8 cellular contexts compared by ENCODE assay signal in the genomic region with DNA sequence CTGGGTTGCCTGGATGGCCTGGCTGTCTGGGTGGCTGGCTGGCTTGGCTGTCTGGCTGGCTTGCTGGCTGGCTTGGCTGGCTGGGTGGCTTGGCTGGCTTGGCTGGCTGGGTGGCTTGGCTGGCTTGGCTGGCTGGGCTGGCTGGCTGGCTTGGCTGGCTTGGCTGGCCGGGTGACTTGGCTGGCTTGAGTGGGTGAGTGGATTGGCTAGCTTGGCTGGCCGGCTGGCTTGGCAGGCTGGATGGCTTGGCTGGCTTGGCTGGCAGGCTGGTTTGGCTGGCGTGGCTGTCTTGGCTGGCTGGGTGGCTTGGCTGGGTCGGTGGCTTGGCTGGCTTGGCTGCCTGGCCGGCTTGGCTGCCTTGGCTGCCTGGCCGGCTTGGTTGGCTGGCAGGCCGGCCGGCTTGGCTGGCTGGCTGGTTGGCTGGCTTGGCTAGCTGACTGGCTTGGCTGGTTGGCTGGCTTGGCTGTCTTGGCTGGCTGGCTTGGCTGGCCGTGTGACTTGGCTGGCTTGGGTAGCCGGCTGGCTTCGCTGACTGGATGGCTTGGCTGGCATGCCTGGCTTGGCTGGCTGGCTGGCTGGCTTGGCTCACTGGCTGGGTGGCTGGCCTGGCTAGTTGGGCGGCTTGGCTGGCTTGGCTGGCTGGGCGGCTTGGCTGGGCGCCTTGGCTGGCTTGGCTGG.
DNase-seq lines count a peak whose midpoint lies in the region; ATAC-seq and TF ChIP-seq lines count a peak whose summit lies in the region.
"Not testable (repeated sequence)": the region's sequence is repeated elsewhere in the genome, so short reads cannot be mapped to it uniquely, and the experiment has no call there.

No MANE protein-coding gene starts in this region.

- 83 to 89% (median 86%) methylated on average over 14 of the region's 14 CpGs for WGBS in heart left ventricle, 4 donors

- not testable (repeated sequence) for H3K27ac ChIP-seq in A673 (ENCODE audit: low read depth, low read length, poor library complexity, severe bottlenecking); heart left ventricle

- not testable (repeated sequence) for H3K9me3 Mint-ChIP-seq in T-helper 2 cell treated with Interferon-gamma antibody and Interleukin-4, amounts not matched to agents 5 μg/mL and 100 μg/mL, for 36 hours; MCF 10A (ENCODE audit: unreplicated experiment); natural killer cell

- not testable (repeated sequence) for H3K4me3 Mint-ChIP-seq in T-helper 2 cell treated with Interferon-gamma antibody and Interleukin-4, amounts not matched to agents 5 μg/mL and 100 μg/mL, for 36 hours; MCF 10A (ENCODE audit: unreplicated experiment); natural killer cell

- peak; percentile 50 for DNase-seq in A673 (ENCODE audit: low spot score)
- DNase-seq in GM20000 (ENCODE audit: low spot score), result peak; percentile 61
- peak; percentile 29 for DNase-seq in T-helper 2 cell treated with Interferon-gamma antibody and Interleukin-4, amounts not matched to agents 5 μg/mL and 100 μg/mL, for 36 hours (ENCODE audit: low spot score)
- DNase-seq in activated T-cell treated with anti-CD3 and anti-CD28 coated beads, Interleukin-2, amount 50 U/mL, for 1 hour, result peak; percentile 49
- DNase-seq in MCF 10A (ENCODE audit: unreplicated experiment), result peak; percentile 18
- peak in 4 of 5 donors; percentile 68 to 88 (median 79) for DNase-seq in heart left ventricle
- peak; percentile 50 for DNase-seq in natural killer cell
- DNase-seq in stimulated activated CD4-positive, alpha-beta T cell treated with anti-CD3 and anti-CD28 coated beads, Interleukin-4, amount 100 ng/mL, for 1 hour, result peak; percentile 42

- CTCF ChIA-PET in A673 (lab: Charles Lee); MCF 10A (lab: Yijun Ruan, JAX): not testable (repeated sequence)

- not testable (repeated sequence) for TF ChIP-seq CTCF in A673 (conservative IDR thresholded peaks at IDR 0.05; ENCODE audit: low read depth, low read length); GM20000 (IDR thresholded peaks at IDR 0.05; ENCODE audit: extremely low read depth, missing control alignments); MCF 10A (IDR thresholded peaks at IDR 0.05; ENCODE audit: unreplicated experiment); heart left ventricle (IDR thresholded peaks at IDR 0.05); natural killer cell (IDR thresholded peaks at IDR 0.05)

- H3K4me3 ChIP-seq in A673 (ENCODE audit: low read depth, low read length, poor library complexity, severe bottlenecking); heart left ventricle: not testable (repeated sequence)

- intact Hi-C loops in A673 (cut with micrococcal nuclease; ENCODE audit: unreplicated experiment); MCF 10A (cut with micrococcal nuclease); heart left ventricle (cut with DNase I); natural killer cell (cut with micrococcal nuclease): not testable (repeated sequence)

- BruUV-seq in A673 (replicated peaks; lab: Mats Ljungman, UMichigan); MCF 10A (replicated peaks; lab: Mats Ljungman, UMichigan): not testable (repeated sequence)

- H3K4me1 ChIP-seq in A673 (ENCODE audit: insufficient read depth, low read length, poor library complexity, severe bottlenecking); heart left ventricle: not testable (repeated sequence)

- peaks cover 17% of the 10 kb centered on the region for H3K9me3 ChIP-seq in A673 (ENCODE audit: low read depth, low read length, poor library complexity, severe bottlenecking)
- not testable (repeated sequence) for H3K9me3 ChIP-seq in heart left ventricle

- not testable (repeated sequence) for H3K27me3 ChIP-seq in A673 (replicated peaks; ENCODE audit: insufficient read depth, low read depth, low read length, poor library complexity); heart left ventricle

- not testable (repeated sequence) for H3K36me3 Mint-ChIP-seq in T-helper 2 cell treated with Interferon-gamma antibody and Interleukin-4, amounts not matched to agents 5 μg/mL and 100 μg/mL, for 36 hours (ENCODE audit: low read depth); MCF 10A (ENCODE audit: insufficient read depth, unreplicated experiment); natural killer cell

- TF ChIP-seq POLR2A in heart left ventricle (IDR thresholded peaks at IDR 0.05), result not testable (repeated sequence)

- not testable (repeated sequence) for H3K36me3 ChIP-seq in A673 (ENCODE audit: insufficient read depth, low read length, poor library complexity, severe bottlenecking); heart left ventricle

- H3K27me3 Mint-ChIP-seq in T-helper 2 cell treated with Interferon-gamma antibody and Interleukin-4, amounts not matched to agents 5 μg/mL and 100 μg/mL, for 36 hours (ENCODE audit: low read depth); MCF 10A (ENCODE audit: insufficient read depth, unreplicated experiment); natural killer cell (ENCODE audit: low read depth in 2 of 2): not testable (repeated sequence)

- not testable (repeated sequence) for H3K4me1 Mint-ChIP-seq in T-helper 2 cell treated with Interferon-gamma antibody and Interleukin-4, amounts not matched to agents 5 μg/mL and 100 μg/mL, for 36 hours (ENCODE audit: low read depth); MCF 10A (ENCODE audit: insufficient read depth, unreplicated experiment); natural killer cell

- POLR2A ChIA-PET in A673 (lab: Charles Lee; ENCODE audit: low non-redundant PET); MCF 10A (lab: Yijun Ruan, JAX): not testable (repeated sequence)

- ATAC-seq in heart left ventricle, natural killer cell: not testable (repeated sequence)

- H3K27ac Mint-ChIP-seq in T-helper 2 cell treated with Interferon-gamma antibody and Interleukin-4, amounts not matched to agents 5 μg/mL and 100 μg/mL, for 36 hours; MCF 10A (ENCODE audit: low read depth, unreplicated experiment); natural killer cell: not testable (repeated sequence)

Comparison
In these comparisons a context has a peak if more than half of its experiments do, and no peak if none do; other contexts are left out.
1. DNase-seq: peak in every context shown above with its lines; median percentile 79 in heart left ventricle; 61 in GM20000; 50 in A673; 50 in natural killer cell; 49 in activated T-cell treated with anti-CD3 and anti-CD28 coated beads, Interleukin-2, amount 50 U/mL, for 1 hour; 42 in stimulated activated CD4-positive, alpha-beta T cell treated with anti-CD3 and anti-CD28 coated beads, Interleukin-4, amount 100 ng/mL, for 1 hour; 29 in T-helper 2 cell treated with Interferon-gamma antibody and Interleukin-4, amounts not matched to agents 5 μg/mL and 100 μg/mL, for 36 hours; 18 in MCF 10A.